Comparison of ENCODE assay signal across 10 cellular contexts in the genomic region with DNA sequence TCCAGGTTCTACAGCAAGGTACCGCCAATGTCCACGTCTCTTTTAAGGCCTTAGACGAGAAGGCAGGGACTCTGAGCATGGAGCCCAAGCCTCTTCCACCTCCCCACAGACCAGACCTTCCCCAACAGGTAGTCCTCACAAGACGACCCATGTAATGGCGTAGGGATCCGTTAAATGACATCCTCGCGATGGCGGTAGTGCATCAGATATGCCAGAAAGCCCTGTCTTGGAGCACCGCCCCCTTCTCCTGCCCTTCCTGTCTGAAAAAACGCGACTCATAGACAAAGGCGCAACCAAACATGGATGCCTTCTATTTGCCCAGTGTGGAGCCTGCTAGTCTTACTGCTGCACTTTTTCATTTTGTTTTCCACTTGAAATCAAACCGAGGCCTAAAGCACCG.
A peak's percentile ranks its signal among the peaks of the same experiment; 100 is the strongest.
DNase-seq lines count a peak whose midpoint lies in the region; ATAC-seq, FAIRE-seq and TF ChIP-seq lines count a peak whose summit lies in the region.
"Had no signal": no experiment of that assay in that cellular context is flagged by ENCODE, and none has a peak within 500 bp of the region (broad histone marks: within the 10 kb centered on the region; RNA-seq: fewer than 3 reads in every experiment).

No MANE protein-coding gene starts in this region.

- CTCF ChIA-PET in Panc1 (lab: Charles Lee): no interaction called here

- H3K9me3 Mint-ChIP-seq in immature natural killer cell: peaks cover 0 to 5% (median 1%) of the 10 kb centered on the region in 6 donors

- H3K9me3 ChIP-seq in Panc1 (ENCODE audit: control insufficient read depth, insufficient read depth, low read depth, low read length) (peaks cover 6% of the 10 kb centered on the region; the same call in 1 of the 2 replicates), SJCRH30 (replicated peaks) (no peaks in the 10 kb centered on the region)

- peak overlapping the region in 5 of 6 donors; percentile 92 to 95 (median 95) for H3K27ac Mint-ChIP-seq in immature natural killer cell

- H3K27ac ChIP-seq in Panc1 (ENCODE audit: low read length) (peak overlapping the region; percentile 98), SJCRH30 (no peak overlapping the region)

- DNase-seq in Panc1 (ENCODE audit: low read depth, low spot score) (peak; percentile 32), immature natural killer cell (peak; percentile 74 to 84 (median 81)), SJCRH30 (no peak), LoVo (ENCODE audit: low spot score) (no peak), NCI-H1694 treated with DMSO at 0.1 percent for 48 hours (lab: John Stamatoyannopoulos, UW) (no peak), GM10266 (ENCODE audit: extremely low spot score) (no peak)
- DNase-seq: DND-41 had no signal

- peaks cover 3 to 16% of the 10 kb centered on the region in 2 donors for H3K4me1 Mint-ChIP-seq in immature natural killer cell

- TF ChIP-seq CTCF in Panc1 (IDR thresholded peaks at IDR 0.05) (no peak), GM10266 (IDR thresholded peaks at IDR 0.05; ENCODE audit: control insufficient read depth, insufficient read depth, low read depth, missing control alignments) (no peak)

- no TSS peak for BruUV-seq in Panc1 (replicated peaks; lab: Mats Ljungman, UMichigan)

- intact Hi-C loops in Panc1 (cut with micrococcal nuclease; ENCODE audit: unreplicated experiment): loop anchor here (2.0 kb wide), 1 partner anchor 18 kb away; no protein-coding TSS in a partner anchor

- H3K4me3 Mint-ChIP-seq in immature natural killer cell: peak overlapping the region in 4 of 5 donors; percentile 91 to 95 (median 93)

- peak; percentile 44 for FAIRE-seq in A204.1 (lab: Jason Lieb, UNC)
- FAIRE-seq: colon had no signal

- POLR2A ChIA-PET in Panc1 (lab: Charles Lee): no interaction called here

- TF ChIP-seq POLR2A in GM19193 (IDR thresholded peaks at IDR 0.05; ENCODE audit: extremely low read depth, insufficient read depth, insufficient read length): peak; percentile 15

- peaks cover 3 to 16% (median 8%) of the 10 kb centered on the region in 3 donors for H3K27me3 Mint-ChIP-seq in immature natural killer cell (ENCODE audit: low read depth in 3 of 3)

- peaks cover 3% of the 10 kb centered on the region for H3K4me1 ChIP-seq in Panc1 (ENCODE audit: control insufficient read depth, insufficient read depth, low read length)
- H3K4me1 ChIP-seq in SJCRH30: no peaks in the 10 kb centered on the region

- no peaks in the 10 kb centered on the region for H3K36me3 ChIP-seq in Panc1 (ENCODE audit: control insufficient read depth, insufficient read depth, low read length)
- no peaks in the 10 kb centered on the region for H3K36me3 ChIP-seq in SJCRH30

- no peaks in the 10 kb centered on the region for H3K27me3 ChIP-seq in Panc1 (ENCODE audit: control insufficient read depth, insufficient read depth, low read length)
- no peaks in the 10 kb centered on the region for H3K27me3 ChIP-seq in SJCRH30

- peak; percentile 73 for ATAC-seq in Panc1

- H3K4me3 ChIP-seq in Panc1 (ENCODE audit: low read depth in 2 of 2, low read length in 2 of 2) (peak overlapping the region; percentile 37 to 56), SJCRH30 (no peak overlapping the region)

- in situ Hi-C loops in Panc1 (cut with HindIII; ENCODE audit: low pct_unique_long_range_greater_than_20kb, low sequenced_read_pairs): no loop called here

- peaks cover 0 to 5% (median 0%) of the 10 kb centered on the region in 3 donors for H3K36me3 Mint-ChIP-seq in immature natural killer cell

Comparison
In these comparisons a context has a peak if more than half of its experiments do, and no peak if none do; other contexts are left out.
1. DNase-seq: peak in Panc1 (single experiment) and immature natural killer cell (3 of 3); none in SJCRH30 (0 of 2), LoVo (single experiment), NCI-H1694 treated with DMSO at 0.1 percent for 48 hours (single experiment) and GM10266 (single experiment).